ENCODE assay signal across 1 cellular context in genomic region chrX:44705817-44706551, GRCh38.
TF ChIP-seq lines count a peak whose summit lies in the region.

No MANE protein-coding gene starts in this region.

TF ChIP-seq in K562, 482 proteins besides CTCF, POLR2A, EP300 and RAD21 (continued from another document):
- TF ChIP-seq, protein P1, sequence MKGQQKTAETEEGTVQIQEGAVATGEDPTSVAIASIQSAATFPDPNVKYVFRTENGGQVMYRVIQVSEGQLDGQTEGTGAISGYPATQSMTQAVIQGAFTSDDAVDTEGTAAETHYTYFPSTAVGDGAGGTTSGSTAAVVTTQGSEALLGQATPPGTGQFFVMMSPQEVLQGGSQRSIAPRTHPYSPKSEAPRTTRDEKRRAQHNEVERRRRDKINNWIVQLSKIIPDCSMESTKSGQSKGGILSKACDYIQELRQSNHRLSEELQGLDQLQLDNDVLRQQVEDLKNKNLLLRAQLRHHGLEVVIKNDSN (CRISPR knock-in tag; IDR thresholded peaks at IDR 0.05), result peak; percentile 80
- peak; percentile 76 for TF ChIP-seq USF2 (CRISPR knock-in tag; IDR thresholded peaks at IDR 0.05)
- peak; percentile 57 for TF ChIP-seq TFE3 (CRISPR knock-in tag; IDR thresholded peaks at IDR 0.05)
- peak; percentile 83; the same call in 1 of the 2 replicates for TF ChIP-seq TOE1 (IDR thresholded peaks at IDR 0.05; ENCODE audit: borderline replicate concordance)
- TF ChIP-seq TOE1 (CRISPR knock-in tag; IDR thresholded peaks at IDR 0.05; ENCODE audit: borderline replicate concordance, low read depth), result no peak
- TF ChIP-seq CBFA2T2 (conservative IDR thresholded peaks at IDR 0.05), result peak; percentile 21; the same call in 1 of the 2 replicates
- TF ChIP-seq, protein P2, sequence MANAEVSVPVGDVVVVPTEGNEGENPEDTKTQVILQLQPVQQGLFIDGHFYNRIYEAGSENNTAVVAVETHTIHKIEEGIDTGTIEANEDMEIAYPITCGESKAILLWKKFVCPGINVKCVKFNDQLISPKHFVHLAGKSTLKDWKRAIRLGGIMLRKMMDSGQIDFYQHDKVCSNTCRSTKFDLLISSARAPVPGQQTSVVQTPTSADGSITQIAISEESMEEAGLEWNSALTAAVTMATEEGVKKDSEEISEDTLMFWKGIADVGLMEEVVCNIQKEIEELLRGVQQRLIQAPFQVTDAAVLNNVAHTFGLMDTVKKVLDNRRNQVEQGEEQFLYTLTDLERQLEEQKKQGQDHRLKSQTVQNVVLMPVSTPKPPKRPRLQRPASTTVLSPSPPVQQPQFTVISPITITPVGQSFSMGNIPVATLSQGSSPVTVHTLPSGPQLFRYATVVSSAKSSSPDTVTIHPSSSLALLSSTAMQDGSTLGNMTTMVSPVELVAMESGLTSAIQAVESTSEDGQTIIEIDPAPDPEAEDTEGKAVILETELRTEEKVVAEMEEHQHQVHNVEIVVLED (CRISPR knock-in tag; IDR thresholded peaks at IDR 0.05), result no peak
- peak; percentile 26; the same call in 1 of the 2 replicates for TF ChIP-seq ARID1B (IDR thresholded peaks at IDR 0.05)
- TF ChIP-seq RBM25 (IDR thresholded peaks at IDR 0.05; ENCODE audit: low read depth, low read length, severe bottlenecking), result peak; percentile 6
- TF ChIP-seq GATA2 (CRISPR knock-in tag; IDR thresholded peaks at IDR 0.05), result no peak
- no peak for TF ChIP-seq RBM15 (IDR thresholded peaks at IDR 0.05; ENCODE audit: insufficient read depth, low read length)
- peak; percentile 85 for TF ChIP-seq RAD51 (IDR thresholded peaks at IDR 0.05; ENCODE audit: borderline replicate concordance, low read depth)
TF ChIP-seq in K562: peak in this region for 9.
